19 cellular contexts compared by ENCODE assay signal in genomic region chr9:754150-754931, GRCh38.
DNase-seq lines count a peak whose midpoint lies in the region; ATAC-seq and TF ChIP-seq lines count a peak whose summit lies in the region.
"Had no signal": no experiment of that assay in that cellular context is flagged by ENCODE, and none has a peak within 500 bp of the region (broad histone marks: within the 10 kb centered on the region; RNA-seq: fewer than 3 reads in every experiment).

No MANE protein-coding gene starts in this region.

- H3K14ac ChIP-seq in mesenchymal stem cell (ENCODE audit: low read length in 2 of 2), result no peak overlapping the region

- no peak overlapping the region for H3K23ac ChIP-seq in mesenchymal stem cell (ENCODE audit: low read length in 2 of 2)

- H3K4me3 ChIP-seq in BLaER1 treated with 17β-estradiol and CSF1 and Interleukin-3, amounts not matched to agents 10 nM and 100 nM, result no peak overlapping the region
- H3K4me3 ChIP-seq in DND-41 (ENCODE audit: low read depth in 1 of 2, low read length in 2 of 2), result no peak overlapping the region
- H3K4me3 ChIP-seq in mesenchymal stem cell (ENCODE audit: insufficient read depth in 1 of 2, low read depth in 1 of 2, low read length in 2 of 2), result no peak overlapping the region
- H3K4me3 ChIP-seq in MM.1S (ENCODE audit: low read length), result no peak overlapping the region
- H3K4me3 ChIP-seq: tibial artery had no signal

- no peak for ATAC-seq in DND-41 (ENCODE audit: insufficient read depth, low read depth)
- ATAC-seq: stimulated activated naive CD8-positive, alpha-beta T cell treated with anti-CD3 and anti-CD28 coated beads, Interleukin-15, amount 100 ng/mL, for 72 hours had no signal

- H3K79me1 ChIP-seq in mesenchymal stem cell (replicated peaks; ENCODE audit: low read length, poor library complexity, severe bottlenecking), result no peaks in the 10 kb centered on the region

- H3K27ac ChIP-seq in BLaER1 treated with 17β-estradiol and CSF1 and Interleukin-3, amounts not matched to agents 10 nM and 100 nM, result no peak overlapping the region
- H3K27ac ChIP-seq in DND-41 (ENCODE audit: low read length) (no peak overlapping the region), VCaP (no peak overlapping the region), mesenchymal stem cell (ENCODE audit: low read length, poor library complexity, severe bottlenecking) (no peak overlapping the region), MM.1S (ENCODE audit: low read length) (no peak overlapping the region)
- H3K27ac ChIP-seq: parathyroid adenoma had no signal

- H3K36me3 ChIP-seq in BLaER1 treated with 17β-estradiol and CSF1 and Interleukin-3, amounts not matched to agents 10 nM and 100 nM, result no peaks in the 10 kb centered on the region
- H3K36me3 ChIP-seq in DND-41 (ENCODE audit: insufficient read depth, low read length) (no peaks in the 10 kb centered on the region), mesenchymal stem cell (ENCODE audit: control insufficient read depth in 1 of 2, insufficient read depth in 2 of 2, low read depth in 1 of 2, low read length in 2 of 2) (no peaks in the 10 kb centered on the region), MM.1S (replicated peaks; ENCODE audit: insufficient read depth, low read length) (no peaks in the 10 kb centered on the region)

- TF ChIP-seq CTCF in DND-41 (IDR thresholded peaks at IDR 0.05; ENCODE audit: borderline replicate concordance, extremely low read depth, low read length, poor library complexity, severe bottlenecking) (peak; percentile 11), VCaP (conservative IDR thresholded peaks at IDR 0.05) (0 out of 2 replicates have a peak, but pooled peaks have one; percentile 14), MM.1S (IDR thresholded peaks at IDR 0.05; ENCODE audit: low read length) (no peak)

- no peak overlapping the region for H4K91ac ChIP-seq in mesenchymal stem cell (ENCODE audit: low read length)

- peak overlapping the region in 1 of 2 experiments; percentile 38 for H2BK12ac ChIP-seq in mesenchymal stem cell (ENCODE audit: low read length in 2 of 2)

- H3K27me3 ChIP-seq in BLaER1 treated with 17β-estradiol and CSF1 and Interleukin-3, amounts not matched to agents 10 nM and 100 nM, result no peaks in the 10 kb centered on the region
- H3K27me3 ChIP-seq in DND-41 (ENCODE audit: insufficient read depth, low read length, poor library complexity) (no peaks in the 10 kb centered on the region), mesenchymal stem cell (ENCODE audit: control insufficient read depth in 1 of 2, insufficient read depth in 1 of 2, low read length in 2 of 2) (no peaks in the 10 kb centered on the region), MM.1S (replicated peaks; ENCODE audit: insufficient read depth, low read length) (no peaks in the 10 kb centered on the region)
- H3K27me3 ChIP-seq: tibial artery had no signal

- H3K9me3 ChIP-seq in BLaER1 treated with 17β-estradiol and CSF1 and Interleukin-3, amounts not matched to agents 10 nM and 100 nM (replicated peaks in 1 of 11), result no peaks in the 10 kb centered on the region; a peak in 1 of 22 replicates
- no peaks in the 10 kb centered on the region for H3K9me3 ChIP-seq in DND-41 (ENCODE audit: insufficient read depth, low read length, severe bottlenecking)
- H3K9me3 ChIP-seq in mesenchymal stem cell (ENCODE audit: control insufficient read depth, low read length), result no peaks in the 10 kb centered on the region
- H3K9me3 ChIP-seq in MM.1S (replicated peaks; ENCODE audit: insufficient read depth, low read length), result no peaks in the 10 kb centered on the region
- H3K9me3 ChIP-seq: tibial artery had no signal

- H2AFZ ChIP-seq in DND-41 (ENCODE audit: low read depth, low read length) (no peak overlapping the region), mesenchymal stem cell (ENCODE audit: low read depth, low read length) (no peak overlapping the region), MM.1S (ENCODE audit: low read length) (no peak overlapping the region)
- H2AFZ ChIP-seq: parathyroid adenoma had no signal

- WGBS in mesenchymal stem cell, result 94% methylated on average over 9 of the region's 9 CpGs

- peak overlapping the region; percentile 18 to 69 for H3K18ac ChIP-seq in mesenchymal stem cell (ENCODE audit: low read depth in 1 of 2, low read length in 2 of 2)

- no peak overlapping the region for H2BK5ac ChIP-seq in mesenchymal stem cell (ENCODE audit: low read depth, low read length, poor library complexity, severe bottlenecking)

- H3K4me2 ChIP-seq in BLaER1 treated with 17β-estradiol and CSF1 and Interleukin-3, amounts not matched to agents 10 nM and 100 nM, result peak overlapping the region in 10 of 11 experiments; percentile 6 to 93 (median 76); a peak in 11 of 22 replicates
- no peak overlapping the region for H3K4me2 ChIP-seq in DND-41 (ENCODE audit: insufficient read depth, low read length)
- no peak overlapping the region for H3K4me2 ChIP-seq in mesenchymal stem cell (ENCODE audit: low read length, poor library complexity, severe bottlenecking)
- no peak overlapping the region for H3K4me2 ChIP-seq in MM.1S (ENCODE audit: low read depth, low read length)

- no peaks in the 10 kb centered on the region for H3F3A ChIP-seq in MM.1S (ENCODE audit: insufficient read depth, low read length)

- H2AK5ac ChIP-seq in mesenchymal stem cell (ENCODE audit: low read length, severe bottlenecking), result peak overlapping the region; percentile 39

- H4K8ac ChIP-seq in mesenchymal stem cell (ENCODE audit: low read length), result peak overlapping the region; percentile 27

- no peak overlapping the region for H2BK15ac ChIP-seq in mesenchymal stem cell (ENCODE audit: low read depth, poor library complexity, severe bottlenecking)

- DNase-seq in DND-41 (no peak), mesenchymal stem cell (no peak), GOT3 (lab: John Stamatoyannopoulos, UW) (no peak), DMS153 (lab: John Stamatoyannopoulos, UW) (no peak), MM.1S (no peak)
- DNase-seq: activated CD4-positive, alpha-beta T cell treated with anti-CD3 and anti-CD28 coated beads for 48 hours; activated naive CD4-positive, alpha-beta T cell treated with anti-CD3 and anti-CD28 coated beads, Interleukin-2, amount 10 ng/mL, durations not matched to agents 7 days and 5 days; amniotic stem cell; CD4-positive, CD25-positive, alpha-beta regulatory T cell; kidney glomerular epithelial cell; NCI-H1436; NCI-H446; SIG-M5; stimulated activated naive CD8-positive, alpha-beta T cell treated with anti-CD3 and anti-CD28 coated beads, Interleukin-15, amount 100 ng/mL, for 72 hours; T-helper 1 cell had no signal

- H4K20me1 ChIP-seq in BLaER1 treated with 17β-estradiol and CSF1 and Interleukin-3, amounts not matched to agents 10 nM and 100 nM, result no peaks in the 10 kb centered on the region
- H4K20me1 ChIP-seq in DND-41 (ENCODE audit: insufficient read depth, low read length) (no peaks in the 10 kb centered on the region), MM.1S (ENCODE audit: insufficient read depth, low read length) (no peaks in the 10 kb centered on the region)

- no peaks in the 10 kb centered on the region for H3K9me2 ChIP-seq in MM.1S (replicated peaks; ENCODE audit: insufficient read depth, low read length)

- H3K79me2 ChIP-seq in DND-41 (ENCODE audit: insufficient read depth, low read length), result no peaks in the 10 kb centered on the region
- no peaks in the 10 kb centered on the region for H3K79me2 ChIP-seq in MM.1S (ENCODE audit: low read length)
- H3K79me2 ChIP-seq: parathyroid adenoma had no signal

- no peak overlapping the region for H3K9ac ChIP-seq in BLaER1 treated with 17β-estradiol and CSF1 and Interleukin-3, amounts not matched to agents 10 nM and 100 nM
- no peak overlapping the region for H3K9ac ChIP-seq in DND-41 (ENCODE audit: low read depth, low read length)
- no peak overlapping the region for H3K9ac ChIP-seq in mesenchymal stem cell (ENCODE audit: low read length)
- no peak overlapping the region for H3K9ac ChIP-seq in MM.1S (ENCODE audit: low read length)
- H3K9ac ChIP-seq: parathyroid adenoma had no signal

- no peak overlapping the region for H2BK120ac ChIP-seq in mesenchymal stem cell (ENCODE audit: low read depth, low read length)

- peaks cover 63 to 99% (median 77%) of the 10 kb centered on the region in 10 experiments for H3K4me1 ChIP-seq in BLaER1 treated with 17β-estradiol and CSF1 and Interleukin-3, amounts not matched to agents 10 nM and 100 nM
- H3K4me1 ChIP-seq in DND-41 (ENCODE audit: insufficient read depth, low read length) (peaks cover 38% of the 10 kb centered on the region), mesenchymal stem cell (ENCODE audit: control insufficient read depth, insufficient read depth, low read depth, low read length) (peaks cover 23% of the 10 kb centered on the region), MM.1S (ENCODE audit: low read length) (peaks cover 25% of the 10 kb centered on the region)
- H3K4me1 ChIP-seq: parathyroid adenoma had no signal

- H3K4ac ChIP-seq in mesenchymal stem cell (ENCODE audit: low read depth in 1 of 2, low read length in 2 of 2), result peak overlapping the region in 1 of 2 experiments; percentile 32

Comparison
In these comparisons a context has a peak if more than half of its experiments do, and no peak if none do; other contexts are left out.
1. H3K4me2 ChIP-seq: peak in BLaER1 treated with 17β-estradiol and CSF1 and Interleukin-3, amounts not matched to agents 10 nM and 100 nM (10 of 11); none in DND-41 (single experiment), mesenchymal stem cell (single experiment) and MM.1S (single experiment).